In the genomic region with DNA sequence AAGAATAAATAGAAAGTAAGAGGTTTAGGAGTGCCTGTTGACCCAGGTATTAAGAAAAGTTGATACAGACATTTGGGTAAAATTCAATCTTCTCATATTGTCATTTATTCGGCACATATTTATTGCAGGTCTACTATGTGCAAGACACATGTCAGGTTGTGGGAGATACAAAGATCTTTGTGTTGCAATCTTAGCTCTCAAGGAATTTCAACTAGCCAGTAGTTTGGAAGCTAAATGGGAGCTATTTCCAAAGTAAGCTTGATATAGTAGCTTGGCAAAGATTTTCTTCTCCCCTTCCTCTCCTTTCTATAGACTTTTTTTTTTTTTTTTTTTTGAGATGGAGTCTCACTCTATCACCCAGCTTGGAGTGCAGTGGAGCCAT, we compare ENCODE assay signal across 15 cellular contexts.
"Had no signal": no experiment of that assay in that cellular context is flagged by ENCODE, and none has a peak within 500 bp of the region (broad histone marks: within the 10 kb centered on the region; RNA-seq: fewer than 3 reads in every experiment).

No MANE protein-coding gene starts in this region.

- ATAC-seq: activated CD8-positive, alpha-beta T cell treated with anti-CD3 and anti-CD28 coated beads for 36 hours; naive thymus-derived CD8-positive, alpha-beta T cell; stimulated activated effector memory CD8-positive, alpha-beta T cell treated with anti-CD3 and anti-CD28 coated beads, Interleukin-12 subunit alpha, Interleukin-12 subunit beta, amount 100 ng/mL, for 72 hours had no signal

- H3K27ac ChIP-seq: brain microvascular endothelial cell, colonic mucosa, thyroid gland, vagina had no signal

- H3K27me3 ChIP-seq: brain microvascular endothelial cell, colonic mucosa, thyroid gland, vagina had no signal

- H3K9me3 ChIP-seq: colonic mucosa, thyroid gland, vagina had no signal

- H3K4me3 ChIP-seq: colonic mucosa, thyroid gland, vagina had no signal

- H3K36me3 ChIP-seq: brain microvascular endothelial cell, colonic mucosa, thyroid gland, vagina had no signal

- H3K4me1 ChIP-seq: colonic mucosa, thyroid gland, vagina had no signal

- DNase-seq: activated CD4-positive, alpha-beta T cell treated with anti-CD3 and anti-CD28 coated beads, Interleukin-2, amount 10 ng/mL, durations not matched to agents 24 days and 14 days; activated CD4-positive, CD25-positive, alpha-beta regulatory T cell; activated CD8-positive, alpha-beta T cell treated with anti-CD3 and anti-CD28 coated beads for 36 hours; activated naive CD4-positive, alpha-beta T cell treated with Interleukin-2 at 50 U/mL for 16 hours; activated naive CD8-positive, alpha-beta T cell treated with anti-CD3 and anti-CD28 coated beads, Interleukin-2, amount 10 ng/mL, durations not matched to agents 7 days and 5 days; activated T-cell treated with anti-CD3 and anti-CD28 coated beads, Interleukin-2, amount 50 U/mL, for 1 hour; brain microvascular endothelial cell; colonic mucosa; mesendoderm; naive thymus-derived CD8-positive, alpha-beta T cell; stimulated activated CD4-positive, alpha-beta T cell treated with anti-CD3 and anti-CD28 coated beads, Interleukin-4, amount 100 ng/mL, for 24 hours; T1000; thyroid gland had no signal
